9 cellular contexts compared by ENCODE assay signal in the genomic region with DNA sequence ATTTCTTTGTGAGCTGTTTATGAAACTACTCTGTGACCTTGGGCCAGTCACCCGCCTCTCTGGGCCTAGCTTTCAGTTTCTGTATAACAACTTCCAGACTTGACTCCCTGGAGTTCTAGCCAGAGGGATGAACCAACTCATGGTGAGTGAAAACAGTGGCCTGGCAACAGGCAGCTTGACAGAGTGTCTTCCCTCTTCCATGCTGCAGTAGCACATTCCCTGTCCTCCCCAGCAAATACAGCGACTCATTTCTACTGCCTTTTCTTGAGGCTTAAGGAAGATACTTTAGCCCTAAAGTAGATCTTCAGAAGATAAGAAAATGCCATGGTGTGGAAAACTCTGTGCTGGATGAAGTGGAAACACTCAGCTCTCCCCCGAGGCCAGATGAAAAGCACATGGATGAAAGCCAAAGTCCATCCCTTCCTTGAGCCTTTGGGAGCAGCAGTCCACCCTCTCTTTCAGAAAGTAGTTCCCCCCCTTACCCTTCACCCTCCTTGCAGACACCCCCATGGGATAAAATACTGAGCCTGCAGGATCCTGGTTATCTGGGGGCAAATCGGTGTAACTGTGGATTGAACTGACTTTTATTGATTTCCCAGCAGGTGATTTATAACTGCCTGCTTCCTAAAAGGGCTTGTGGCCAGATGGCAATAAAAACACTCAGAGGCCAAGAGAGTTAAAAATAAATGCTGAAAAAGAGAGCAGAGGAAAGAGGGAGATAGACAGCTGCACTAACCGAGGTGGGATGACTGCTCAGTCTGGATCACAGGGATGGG. TPM values are rescaled to one million over a fixed set of nuclear protein-coding genes. Genes with fewer than 3 reads are reported as not detected.
DNase-seq lines count a peak whose midpoint lies in the region; ATAC-seq and TF ChIP-seq lines count a peak whose summit lies in the region.
"Had no signal": no experiment of that assay in that cellular context is flagged by ENCODE, and none has a peak within 500 bp of the region (broad histone marks: within the 10 kb centered on the region; RNA-seq: fewer than 3 reads in every experiment).

No MANE protein-coding gene starts in this region.

- peaks cover 4% of the 10 kb centered on the region for H3K4me1 ChIP-seq in colonic mucosa

- no peak for ATAC-seq in GM19452 (IDR thresholded peaks at IDR 0.05; ENCODE audit: unreplicated experiment)
- ATAC-seq in natural killer cell: no peak

- peak; percentile 51 for DNase-seq in DMS153 treated with DMSO at 0.1 percent for 48 hours (lab: John Stamatoyannopoulos, UW; ENCODE audit: unreplicated experiment)
- peak; percentile 53 for DNase-seq in NCI-H2227 treated with DMSO at 0.1 percent for 48 hours (lab: John Stamatoyannopoulos, UW)
- no peak for DNase-seq in colonic mucosa
- no peak for DNase-seq in osteocyte (ENCODE audit: extremely low spot score, unreplicated experiment)
- no peak for DNase-seq in NCI-H2196 treated with DMSO at 0.1 percent for 48 hours (lab: John Stamatoyannopoulos, UW; ENCODE audit: unreplicated experiment)
- DNase-seq in activated T-cell treated with anti-CD3 and anti-CD28 coated beads, Interleukin-2, amount 50 U/mL, for 24 hours: no peak
- no peak for DNase-seq in natural killer cell
- DNase-seq: dermis blood vessel endothelial cell had no signal

- no peaks in the 10 kb centered on the region for H3K27me3 ChIP-seq in colonic mucosa

- no peak overlapping the region for H3K4me3 ChIP-seq in colonic mucosa

- H3K27ac Mint-ChIP-seq in osteocyte (ENCODE audit: unreplicated experiment): peak overlapping the region; percentile 91
- H3K27ac Mint-ChIP-seq in activated T-cell treated with anti-CD3 and anti-CD28 coated beads, Interleukin-2, amount 50 U/mL, for 24 hours: no peak overlapping the region
- H3K27ac Mint-ChIP-seq in natural killer cell: no peak overlapping the region

- no peaks in the 10 kb centered on the region for H3K27me3 Mint-ChIP-seq in osteocyte (ENCODE audit: unreplicated experiment)
- peaks cover 26% of the 10 kb centered on the region for H3K27me3 Mint-ChIP-seq in activated T-cell treated with anti-CD3 and anti-CD28 coated beads, Interleukin-2, amount 50 U/mL, for 24 hours
- peaks cover 19 to 28% of the 10 kb centered on the region in 2 donors for H3K27me3 Mint-ChIP-seq in natural killer cell (ENCODE audit: low read depth in 2 of 2)

- H3K9ac ChIP-seq in colonic mucosa (ENCODE audit: low read depth in 2 of 2, low read length in 2 of 2): peak overlapping the region in 1 of 2 donors; percentile 21

- TF ChIP-seq CTCF in colonic mucosa (IDR thresholded peaks at IDR 0.05): no peak
- TF ChIP-seq CTCF in osteocyte (IDR thresholded peaks at IDR 0.05): no peak
- no peak for TF ChIP-seq CTCF in natural killer cell (IDR thresholded peaks at IDR 0.05)

- no peaks in the 10 kb centered on the region for H3K36me3 ChIP-seq in colonic mucosa

- H3K9me3 Mint-ChIP-seq in osteocyte (ENCODE audit: unreplicated experiment): no peaks in the 10 kb centered on the region
- H3K9me3 Mint-ChIP-seq in activated T-cell treated with anti-CD3 and anti-CD28 coated beads, Interleukin-2, amount 50 U/mL, for 24 hours: no peaks in the 10 kb centered on the region
- H3K9me3 Mint-ChIP-seq in natural killer cell: no peaks in the 10 kb centered on the region

- H3K36me3 Mint-ChIP-seq in osteocyte (ENCODE audit: unreplicated experiment) (no peaks in the 10 kb centered on the region), natural killer cell (no peaks in the 10 kb centered on the region)
- no peaks in the 10 kb centered on the region for H3K36me3 Mint-ChIP-seq in activated T-cell treated with anti-CD3 and anti-CD28 coated beads, Interleukin-2, amount 50 U/mL, for 24 hours (ENCODE audit: low read depth)

- no peaks in the 10 kb centered on the region for H3K9me3 ChIP-seq in colonic mucosa

- H3K27ac ChIP-seq in colonic mucosa: peak overlapping the region; percentile 37

- peaks cover 72% of the 10 kb centered on the region for H3K4me1 Mint-ChIP-seq in osteocyte (ENCODE audit: unreplicated experiment)
- no peaks in the 10 kb centered on the region for H3K4me1 Mint-ChIP-seq in activated T-cell treated with anti-CD3 and anti-CD28 coated beads, Interleukin-2, amount 50 U/mL, for 24 hours (ENCODE audit: low read depth)
- H3K4me1 Mint-ChIP-seq in natural killer cell: no peaks in the 10 kb centered on the region

- peak overlapping the region; percentile 19 for H3K4me3 Mint-ChIP-seq in osteocyte (ENCODE audit: unreplicated experiment)
- no peak overlapping the region for H3K4me3 Mint-ChIP-seq in activated T-cell treated with anti-CD3 and anti-CD28 coated beads, Interleukin-2, amount 50 U/mL, for 24 hours
- no peak overlapping the region for H3K4me3 Mint-ChIP-seq in natural killer cell

- intact Hi-C loops in colonic mucosa (cut with DNase I): no loop called here
- intact Hi-C loops in natural killer cell (cut with micrococcal nuclease): no loop called here

RNA-seq across cellular contexts. Expression of a gene that starts 24.1 kb away (rescaled TPM):
- total RNA-seq in colonic mucosa: 10 to 100 TPM in 1 of 2 donors, 1 to 10 TPM in 1; 3.5 to 18.7 TPM
- total RNA-seq in osteocyte: 22.2 and 24.0 TPM in 2 replicates
- total RNA-seq in natural killer cell: under 1 TPM in 2 of 3 donors, not detected in 1; 0.50 to 0.54 TPM

Comparison
In these comparisons a context has a peak if more than half of its experiments do, and no peak if none do; other contexts are left out.
1. DNase-seq: peak in DMS153 treated with DMSO at 0.1 percent for 48 hours (single experiment) and NCI-H2227 treated with DMSO at 0.1 percent for 48 hours (single experiment); none in colonic mucosa (single experiment), osteocyte (single experiment), NCI-H2196 treated with DMSO at 0.1 percent for 48 hours (single experiment), activated T-cell treated with anti-CD3 and anti-CD28 coated beads, Interleukin-2, amount 50 U/mL, for 24 hours (single experiment) and natural killer cell (single experiment).